Comparison of ENCODE assay signal across 8 cellular contexts in the genomic region with DNA sequence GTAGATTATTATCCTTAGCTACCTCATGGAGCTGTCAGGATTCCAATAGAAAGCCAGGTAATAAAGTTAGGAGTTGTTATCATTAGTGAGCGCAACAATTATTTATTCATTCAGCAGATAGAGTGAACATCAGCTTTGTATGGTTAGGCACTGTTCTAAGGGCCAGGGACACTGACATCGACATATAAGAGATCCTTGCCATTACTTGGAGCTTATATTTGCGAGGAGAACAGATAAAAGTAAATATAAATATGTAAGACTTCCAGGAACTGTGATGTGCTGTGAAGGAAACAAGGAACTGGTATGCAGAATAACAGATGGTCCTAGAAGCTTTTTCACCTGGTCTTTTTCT. TPM values are rescaled to one million over a fixed set of nuclear protein-coding genes. Genes with fewer than 3 reads are reported as not detected.
DNase-seq lines count a peak whose midpoint lies in the region; ATAC-seq, FAIRE-seq and TF ChIP-seq lines count a peak whose summit lies in the region.

No MANE protein-coding gene starts in this region.

- peaks cover 14% of the 10 kb centered on the region; the same call in 1 of the 2 replicates for H4K20me1 ChIP-seq in SK-N-SH (ENCODE audit: insufficient read depth)
- H4K20me1 ChIP-seq in keratinocyte (ENCODE audit: control insufficient read depth, extremely low read depth, insufficient read depth, low read length), result no peaks in the 10 kb centered on the region

- H3K36me3 ChIP-seq in SK-N-SH (replicated peaks in 1 of 2; ENCODE audit: control insufficient read depth in 1 of 2, insufficient read depth in 2 of 2, low read length in 1 of 2), result peaks cover 27 to 28% of the 10 kb centered on the region in 2 experiments
- peaks cover 3% of the 10 kb centered on the region in 2 experiments for H3K36me3 ChIP-seq in keratinocyte (ENCODE audit: control insufficient read depth in 2 of 2, extremely low read depth in 1 of 2, insufficient read depth in 2 of 2, low read length in 2 of 2)

- H3K4me1 ChIP-seq in SK-N-SH (ENCODE audit: control insufficient read depth in 1 of 2, insufficient read depth in 2 of 2, low read depth in 1 of 2, low read length in 1 of 2), result peaks cover 17 to 31% of the 10 kb centered on the region in 2 experiments; a peak in 3 of 4 replicates
- peaks cover 66% of the 10 kb centered on the region for H3K4me1 ChIP-seq in keratinocyte (ENCODE audit: control insufficient read depth, extremely low read depth, insufficient read depth, low read length)

- H3K9ac ChIP-seq in SK-N-SH (peak overlapping the region; percentile 83), keratinocyte (ENCODE audit: control insufficient read depth, extremely low read depth, insufficient read depth, low read length) (peak overlapping the region; percentile 98)

- no peak for FAIRE-seq in keratinocyte (lab: Jason Lieb, UNC)

- peak overlapping the region; percentile 93 for H3K27ac Mint-ChIP-seq in activated naive CD8-positive, alpha-beta T cell treated with anti-CD3 and anti-CD28 coated beads, Interleukin-2, amount 50 U/mL, for 24 hours

- H3K9me1 ChIP-seq in keratinocyte (ENCODE audit: control insufficient read depth, extremely low read depth, insufficient read depth, low read length), result peaks cover 4% of the 10 kb centered on the region

- TF ChIP-seq EP300 in SK-N-SH (IDR thresholded peaks at IDR 0.05; ENCODE audit: borderline replicate concordance in 1 of 2, low read depth in 1 of 2, low read length in 1 of 2), result no peak

- POLR2A ChIA-PET in SK-N-SH (lab: Yijun Ruan, JAX) (interaction anchor here (0.6 to 2.0 kb wide), 9 partner anchors 12 to 1388 kb away, joined by 3 to 35 read pairs (median 4); partner anchors contain the start of genes CHCHD4, RBSN, SLC6A6 and TMEM43), GM10248 (lab: Yijun Ruan, JAX) (interaction anchor here (0.5 to 1.6 kb wide), 7 partner anchors 11 to 472 kb away, joined by 4 to 10 read pairs (median 4); partner anchors contain the start of genes CCDC174 and TMEM43)

- no peak for DNase-seq in SK-N-SH
- no peak for DNase-seq in activated naive CD8-positive, alpha-beta T cell treated with anti-CD3 and anti-CD28 coated beads, Interleukin-2, amount 50 U/mL, for 24 hours
- DNase-seq in keratinocyte (ENCODE audit: low read depth, low spot score), result no peak
- DNase-seq in substantia nigra (lab: John Stamatoyannopoulos, UW), result no peak
- no peak for DNase-seq in GM10248 (ENCODE audit: extremely low spot score)
- no peak for DNase-seq in DMS153 treated with DMSO at 0.1 percent for 48 hours (lab: John Stamatoyannopoulos, UW; ENCODE audit: unreplicated experiment)

- H3K9me3 Mint-ChIP-seq in activated naive CD8-positive, alpha-beta T cell treated with anti-CD3 and anti-CD28 coated beads, Interleukin-2, amount 50 U/mL, for 24 hours, result no peaks in the 10 kb centered on the region

- no peak for TF ChIP-seq RAD21 in SK-N-SH (IDR thresholded peaks at IDR 0.05; ENCODE audit: low read length)

- whole genome bisulfite sequencing in SK-N-SH (ENCODE audit: low lambda C conversion rate), result 0% methylated on average over 3 of the region's 3 CpGs

- H3K4me2 ChIP-seq in SK-N-SH (peak overlapping the region; percentile 77), keratinocyte (ENCODE audit: control insufficient read depth, extremely low read depth, insufficient read depth, low read depth, low read length) (peak overlapping the region; percentile 87)

- CTCF ChIA-PET in SK-N-SH (lab: Yijun Ruan, JAX) (interaction anchor here (1.1 to 3.1 kb wide), 8 partner anchors 13 to 329 kb away, joined by 3 to 28 read pairs (median 4); no protein-coding TSS in a partner anchor), GM10248 (lab: Yijun Ruan, JAX) (interaction anchor here (0.8 to 2.9 kb wide), 8 partner anchors 10 to 282 kb away, joined by 3 to 17 read pairs (median 4); partner anchors contain the start of genes CHCHD4 and TMEM43)

- ATAC-seq in SK-N-SH treated with all-trans-retinoic acid at 6 μM for 48 hours (no peak), GM21381 (IDR thresholded peaks at IDR 0.05; ENCODE audit: unreplicated experiment) (no peak)
- ATAC-seq in activated naive CD8-positive, alpha-beta T cell treated with anti-CD3 and anti-CD28 coated beads, Interleukin-2, amount 50 U/mL, for 24 hours, result no peak

- no peaks in the 10 kb centered on the region for H3K9me2 ChIP-seq in SK-N-SH

- peaks cover 22% of the 10 kb centered on the region for H3K36me3 Mint-ChIP-seq in activated naive CD8-positive, alpha-beta T cell treated with anti-CD3 and anti-CD28 coated beads, Interleukin-2, amount 50 U/mL, for 24 hours (ENCODE audit: low read depth)

- dilution Hi-C loops in keratinocyte (cut with MboI; ENCODE audit: extremely low pct_ligation_motif_present, low sequenced_read_pairs), result no loop called here

- H3K27me3 Mint-ChIP-seq in activated naive CD8-positive, alpha-beta T cell treated with anti-CD3 and anti-CD28 coated beads, Interleukin-2, amount 50 U/mL, for 24 hours, result no peaks in the 10 kb centered on the region

- no peaks in the 10 kb centered on the region for H3K9me3 ChIP-seq in SK-N-SH
- no peaks in the 10 kb centered on the region for H3K9me3 ChIP-seq in keratinocyte (ENCODE audit: control insufficient read depth, low read depth, low read length)

- H3K79me2 ChIP-seq in SK-N-SH (ENCODE audit: insufficient read depth) (peaks cover 82% of the 10 kb centered on the region), keratinocyte (ENCODE audit: control insufficient read depth, insufficient read depth, low read length) (peaks cover 80% of the 10 kb centered on the region)

- H3F3A ChIP-seq in SK-N-SH (replicated peaks; ENCODE audit: insufficient read depth), result peaks cover 9% of the 10 kb centered on the region

- H3K4me3 ChIP-seq in SK-N-SH (ENCODE audit: low read depth in 2 of 2, low read length in 1 of 2) (peak overlapping the region; percentile 90 to 98), keratinocyte (ENCODE audit: control insufficient read depth in 2 of 3, extremely low read depth in 1 of 3, insufficient read depth in 2 of 3, low read depth in 1 of 3, low read length in 3 of 3) (peak overlapping the region; percentile 89 to 100 (median 97))

- no peak for TF ChIP-seq CTCF in SK-N-SH (IDR thresholded peaks at IDR 0.05)
- no peak for TF ChIP-seq CTCF in keratinocyte (optimal IDR thresholded peaks at IDR 0.05 in 1 of 3, IDR thresholded peaks at IDR 0.05 in 1 of 3, conservative IDR thresholded peaks at IDR 0.05 in 1 of 3; ENCODE audit: extremely low read depth in 1 of 3, insufficient read depth in 2 of 3, low read length in 3 of 3)
- no peak for TF ChIP-seq CTCF in GM10248 (IDR thresholded peaks at IDR 0.05; ENCODE audit: control extremely low read depth, extremely low read depth, low read depth, missing control alignments)

- peak overlapping the region; percentile 93 for H3K4me3 Mint-ChIP-seq in activated naive CD8-positive, alpha-beta T cell treated with anti-CD3 and anti-CD28 coated beads, Interleukin-2, amount 50 U/mL, for 24 hours

- H2AFZ ChIP-seq in SK-N-SH (ENCODE audit: low read depth) (peak overlapping the region; percentile 75), keratinocyte (ENCODE audit: control insufficient read depth, low read length) (peak overlapping the region; percentile 95)

- H3K27ac ChIP-seq in SK-N-SH (ENCODE audit: low read depth in 2 of 2, low read length in 1 of 2), result peak overlapping the region; percentile 53 to 77
- H3K27ac ChIP-seq in keratinocyte (ENCODE audit: control insufficient read depth, insufficient read depth, low read length), result peak overlapping the region; percentile 99
- H3K27ac ChIP-seq in substantia nigra (ENCODE audit: low read depth, low read length, poor library complexity, severe bottlenecking), result peak overlapping the region; percentile 85

- H3K27me3 ChIP-seq in SK-N-SH (ENCODE audit: insufficient read depth) (no peaks in the 10 kb centered on the region), keratinocyte (ENCODE audit: control insufficient read depth, extremely low read depth, insufficient read depth, low read length) (no peaks in the 10 kb centered on the region)

- H3K4me1 Mint-ChIP-seq in activated naive CD8-positive, alpha-beta T cell treated with anti-CD3 and anti-CD28 coated beads, Interleukin-2, amount 50 U/mL, for 24 hours, result peaks cover 68% of the 10 kb centered on the region

RNA-seq across cellular contexts. Expression of gene LSM3, which starts 0.5 kb away (rescaled TPM):
- 5.1 and 6.4 TPM in 2 replicates for polyA plus RNA-seq in SK-N-SH (2012; rRNA removed)
- polyA plus RNA-seq in SK-N-SH (2012; cell fraction: cytosol; rRNA removed), result 9.3 and 15.8 TPM in 2 replicates
- polyA plus RNA-seq in SK-N-SH (2012; cell fraction: nucleus; rRNA removed), result 0.66 and 1.4 TPM in 2 replicates
- polyA plus RNA-seq in keratinocyte, result 10.7 to 26.1 TPM (median 13.2 TPM) in 3 replicates
- 28.0 TPM for polyA plus RNA-seq in keratinocyte (2011; ENCODE audit: low read depth)
- polyA plus RNA-seq in keratinocyte (2011; cell fraction: cytosol; rRNA removed), result 13.9 and 18.7 TPM in 2 replicates
- polyA plus RNA-seq in keratinocyte (2011; cell fraction: nucleus; rRNA removed), result 2.3 and 5.2 TPM in 2 replicates
- 13.6 and 21.0 TPM in 2 replicates for polyA plus RNA-seq in keratinocyte (2012; ENCODE audit: low replicate concordance)
- 0.56 to 3.4 TPM (median 0.96 TPM) in 3 replicates for polyA minus RNA-seq in keratinocyte
- 2.7 TPM for polyA minus RNA-seq in keratinocyte (2011; cell fraction: cytosol; rRNA and poly(A)+ RNA removed)
- polyA minus RNA-seq in keratinocyte (2011; cell fraction: nucleus; rRNA and poly(A)+ RNA removed), result 0.32 and 0.93 TPM in 2 replicates

RNA-seq across cellular contexts. Expression of gene XPC, which starts 0.7 kb away (rescaled TPM):
- polyA plus RNA-seq in SK-N-SH (2012; rRNA removed) (50.0 and 52.0 TPM in 2 replicates), keratinocyte (19.4 to 24.9 TPM (median 22.0 TPM) in 3 replicates)
- 41.9 and 42.1 TPM in 2 replicates for polyA plus RNA-seq in SK-N-SH (2012; cell fraction: cytosol; rRNA removed)
- 140 and 154 TPM in 2 replicates for polyA plus RNA-seq in SK-N-SH (2012; cell fraction: nucleus; rRNA removed)
- polyA plus RNA-seq in keratinocyte (2011; ENCODE audit: low read depth), result 91.7 TPM
- polyA plus RNA-seq in keratinocyte (2011; cell fraction: cytosol; rRNA removed), result 24.3 and 40.5 TPM in 2 replicates
- polyA plus RNA-seq in keratinocyte (2011; cell fraction: nucleus; rRNA removed), result 72.5 and 73.3 TPM in 2 replicates
- 27.5 and 32.6 TPM in 2 replicates for polyA plus RNA-seq in keratinocyte (2012; ENCODE audit: low replicate concordance)
- 23.4 to 28.6 TPM (median 24.8 TPM) in 3 replicates for polyA minus RNA-seq in keratinocyte
- polyA minus RNA-seq in keratinocyte (2011; cell fraction: cytosol; rRNA and poly(A)+ RNA removed), result 11.9 TPM
- 32.7 and 46.7 TPM in 2 replicates for polyA minus RNA-seq in keratinocyte (2011; cell fraction: nucleus; rRNA and poly(A)+ RNA removed)

RNA-seq across cellular contexts. Expression of gene TMEM43, which starts 54.2 kb away (rescaled TPM):
- polyA plus RNA-seq in SK-N-SH (2012; rRNA removed), result 105 and 123 TPM in 2 replicates
- 83.4 and 97.1 TPM in 2 replicates for polyA plus RNA-seq in SK-N-SH (2012; cell fraction: cytosol; rRNA removed)
- 137 and 155 TPM in 2 replicates for polyA plus RNA-seq in SK-N-SH (2012; cell fraction: nucleus; rRNA removed)
- 98.8 to 117 TPM (median 111 TPM) in 3 replicates for polyA plus RNA-seq in keratinocyte
- 31.8 TPM for polyA plus RNA-seq in keratinocyte (2011; ENCODE audit: low read depth)
- 65.1 and 66.9 TPM in 2 replicates for polyA plus RNA-seq in keratinocyte (2011; cell fraction: cytosol; rRNA removed)
- 236 TPM in 2 replicates for polyA plus RNA-seq in keratinocyte (2011; cell fraction: nucleus; rRNA removed)
- 69.7 and 81.4 TPM in 2 replicates for polyA plus RNA-seq in keratinocyte (2012; ENCODE audit: low replicate concordance)
- polyA minus RNA-seq in keratinocyte, result 114 to 170 TPM (median 147 TPM) in 3 replicates
- polyA minus RNA-seq in keratinocyte (2011; cell fraction: cytosol; rRNA and poly(A)+ RNA removed), result 81.9 TPM
- polyA minus RNA-seq in keratinocyte (2011; cell fraction: nucleus; rRNA and poly(A)+ RNA removed), result 136 and 182 TPM in 2 replicates

RNA-seq across cellular contexts. Expression of gene CHCHD4, which starts 54.4 kb away (rescaled TPM):
- polyA plus RNA-seq in SK-N-SH (2012; rRNA removed) (15.4 and 17.3 TPM in 2 replicates), keratinocyte (12.0 to 22.1 TPM (median 19.8 TPM) in 3 replicates)
- polyA plus RNA-seq in SK-N-SH (2012; cell fraction: cytosol; rRNA removed), result 21.3 and 22.4 TPM in 2 replicates
- 4.1 and 5.7 TPM in 2 replicates for polyA plus RNA-seq in SK-N-SH (2012; cell fraction: nucleus; rRNA removed)
- 7.4 TPM for polyA plus RNA-seq in keratinocyte (2011; ENCODE audit: low read depth)
- polyA plus RNA-seq in keratinocyte (2011; cell fraction: cytosol; rRNA removed), result 17.1 and 21.0 TPM in 2 replicates
- polyA plus RNA-seq in keratinocyte (2011; cell fraction: nucleus; rRNA removed), result 7.7 and 7.8 TPM in 2 replicates
- 14.2 and 15.8 TPM in 2 replicates for polyA plus RNA-seq in keratinocyte (2012; ENCODE audit: low replicate concordance)
- 3.8 to 12.4 TPM (median 7.0 TPM) in 3 replicates for polyA minus RNA-seq in keratinocyte
- polyA minus RNA-seq in keratinocyte (2011; cell fraction: cytosol; rRNA and poly(A)+ RNA removed), result 4.8 TPM
- 2.6 and 3.3 TPM in 2 replicates for polyA minus RNA-seq in keratinocyte (2011; cell fraction: nucleus; rRNA and poly(A)+ RNA removed)
